Comparison of ENCODE assay signal across 12 cellular contexts in the genomic region with DNA sequence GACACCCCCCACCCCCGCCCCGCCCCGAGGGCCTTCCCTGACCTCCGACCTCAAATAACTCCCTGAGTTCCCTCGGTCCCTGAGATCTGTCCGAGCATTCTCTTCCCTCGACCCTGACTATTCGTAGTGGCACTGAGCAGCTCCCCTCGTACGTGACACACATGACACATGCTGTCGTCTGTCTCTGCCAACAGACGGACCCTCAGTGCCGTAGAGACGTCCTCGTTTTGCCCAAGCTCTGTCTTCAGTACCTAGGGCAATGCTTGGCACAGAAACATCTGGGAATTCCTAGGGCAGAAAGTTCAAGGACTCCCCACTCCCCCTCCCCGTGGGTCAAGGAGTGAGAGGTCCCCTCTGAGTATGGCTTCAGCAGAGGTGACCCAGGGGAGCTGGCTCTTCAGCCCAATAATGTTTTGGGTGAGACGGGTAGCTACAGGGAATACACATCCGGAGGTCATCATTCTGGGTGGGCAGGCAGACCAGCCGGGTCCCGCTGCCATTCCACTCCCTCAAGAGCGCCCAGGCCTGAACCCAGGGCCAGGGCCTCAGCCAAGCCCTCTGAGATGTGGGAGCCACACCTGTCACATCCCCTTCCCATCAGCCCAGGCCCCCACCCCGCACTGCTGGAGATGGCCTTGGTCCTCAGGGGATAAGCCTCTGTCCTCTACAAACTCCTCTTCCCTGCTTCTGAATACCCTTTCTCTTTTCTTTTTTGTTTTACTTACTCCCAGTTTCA. TPM values are rescaled to one million over a fixed set of nuclear protein-coding genes. Genes with fewer than 3 reads are reported as not detected.
DNase-seq lines count a peak whose midpoint lies in the region; ATAC-seq and FAIRE-seq lines count a peak whose summit lies in the region.
"Had no signal": no experiment of that assay in that cellular context is flagged by ENCODE, and none has a peak within 500 bp of the region (broad histone marks: within the 10 kb centered on the region; RNA-seq: fewer than 3 reads in every experiment).

No MANE protein-coding gene starts in this region.

- H3K9me3 ChIP-seq in CD4-positive, alpha-beta memory T cell (ENCODE audit: control insufficient read depth in 1 of 2, low read length in 2 of 2): no peaks in the 10 kb centered on the region
- H3K9me3 ChIP-seq in T-helper 17 cell (ENCODE audit: control insufficient read depth, low read length, poor library complexity, severe bottlenecking): no peaks in the 10 kb centered on the region
- H3K9me3 ChIP-seq: mucosa of descending colon had no signal

- H3K36me3 Mint-ChIP-seq in CD4-positive, alpha-beta memory T cell: no peaks in the 10 kb centered on the region
- H3K36me3 Mint-ChIP-seq in T-helper 17 cell (ENCODE audit: low read depth): peaks cover 8% of the 10 kb centered on the region

- H3K27ac ChIP-seq in CD4-positive, alpha-beta memory T cell (ENCODE audit: low read depth, low read length): no peak overlapping the region
- H3K27ac ChIP-seq: SK-N-MC had no signal

- H3K27me3 ChIP-seq in CD4-positive, alpha-beta memory T cell (ENCODE audit: insufficient read depth, low read length): peaks cover 9% of the 10 kb centered on the region

- H3K9me3 Mint-ChIP-seq in CD4-positive, alpha-beta memory T cell: peaks cover 0 to 2% (median 0%) of the 10 kb centered on the region in 8 donors

- no peak for FAIRE-seq in urothelium cell line (lab: Jason Lieb, UNC)

- H3K4me1 Mint-ChIP-seq in CD4-positive, alpha-beta memory T cell: peaks cover 2 to 5% (median 3%) of the 10 kb centered on the region in 4 donors
- peaks cover 8% of the 10 kb centered on the region for H3K4me1 Mint-ChIP-seq in T-helper 17 cell

- no peak for DNase-seq in CD4-positive, alpha-beta memory T cell
- no peak for DNase-seq in T-helper 17 cell
- no peak for DNase-seq in left lobe of liver (ENCODE audit: low spot score)
- DNase-seq in urothelium cell line (ENCODE audit: low spot score): no peak
- no peak for DNase-seq in NAMALWA (ENCODE audit: low spot score)
- DNase-seq: foreskin fibroblast, Kasumi-1, NCI-H446 had no signal

- CTCF ChIA-PET in CD4-positive, alpha-beta memory T cell (lab: Charles Lee; ENCODE audit: partially characterized antibody): no interaction called here

- ATAC-seq in T-helper 17 cell (no peak), left lobe of liver (peak; percentile 14), GM18907 (IDR thresholded peaks at IDR 0.05; ENCODE audit: unreplicated experiment) (no peak)

- POLR2A ChIA-PET in CD4-positive, alpha-beta memory T cell (lab: Charles Lee; ENCODE audit: partially characterized antibody): no interaction called here

- peak overlapping the region; percentile 58 to 84 (median 75) for H3K4me3 Mint-ChIP-seq in CD4-positive, alpha-beta memory T cell
- peak overlapping the region; percentile 84 for H3K4me3 Mint-ChIP-seq in T-helper 17 cell

- intact Hi-C loops in CD4-positive, alpha-beta memory T cell (cut with micrococcal nuclease): no loop called here

- H3K27ac Mint-ChIP-seq in CD4-positive, alpha-beta memory T cell: peak overlapping the region in 1 of 7 donors; percentile 42
- no peak overlapping the region for H3K27ac Mint-ChIP-seq in T-helper 17 cell

- no peaks in the 10 kb centered on the region for H3K4me1 ChIP-seq in CD4-positive, alpha-beta memory T cell (ENCODE audit: insufficient read depth, low read length)

- H3K4me3 ChIP-seq in CD4-positive, alpha-beta memory T cell (ENCODE audit: low read length in 2 of 2): no peak overlapping the region
- H3K4me3 ChIP-seq: mucosa of descending colon, SK-N-MC had no signal

- H3K27me3 Mint-ChIP-seq in CD4-positive, alpha-beta memory T cell: peaks cover 28 to 35% of the 10 kb centered on the region in 2 donors
- peaks cover 32% of the 10 kb centered on the region for H3K27me3 Mint-ChIP-seq in T-helper 17 cell

- H3K36me3 ChIP-seq in CD4-positive, alpha-beta memory T cell (ENCODE audit: insufficient read depth, low read length): no peaks in the 10 kb centered on the region

RNA-seq across cellular contexts. Expression of gene FADS6, which starts 0.7 kb away (rescaled TPM):
- total RNA-seq in CD4-positive, alpha-beta memory T cell: not detected
- not detected for polyA plus RNA-seq in CD4-positive, alpha-beta memory T cell
- total RNA-seq in T-helper 17 cell (not detected), left lobe of liver (1.8 TPM)
- total RNA-seq: activated CD8-positive, alpha-beta memory T cell treated with anti-CD3 and anti-CD28 coated beads for 36 hours had no signal

RNA-seq across cellular contexts. Expression of gene FDXR, which starts 21.3 kb away (rescaled TPM):
- 10 to 100 TPM; 16.6 to 21.8 TPM for total RNA-seq in CD4-positive, alpha-beta memory T cell
- 1 to 10 TPM; 2.7 to 4.6 TPM for polyA plus RNA-seq in CD4-positive, alpha-beta memory T cell
- 1 to 10 TPM; 4.5 to 8.7 TPM for total RNA-seq in T-helper 17 cell
- total RNA-seq in left lobe of liver: 10.0 TPM

RNA-seq across cellular contexts. Expression of gene USH1G, which starts 29.0 kb away (rescaled TPM):
- total RNA-seq in CD4-positive, alpha-beta memory T cell: not detected
- not detected for polyA plus RNA-seq in CD4-positive, alpha-beta memory T cell
- not detected for total RNA-seq in T-helper 17 cell
- total RNA-seq in left lobe of liver: not detected
- total RNA-seq: activated CD8-positive, alpha-beta memory T cell treated with anti-CD3 and anti-CD28 coated beads for 36 hours; mucosa of descending colon had no signal

RNA-seq across cellular contexts. Expression of gene OTOP2, which starts 30.0 kb away (rescaled TPM):
- total RNA-seq in CD4-positive, alpha-beta memory T cell: not detected
- not detected for polyA plus RNA-seq in CD4-positive, alpha-beta memory T cell
- total RNA-seq in T-helper 17 cell (not detected), left lobe of liver (not detected)
- total RNA-seq: activated CD8-positive, alpha-beta memory T cell treated with anti-CD3 and anti-CD28 coated beads for 36 hours had no signal

RNA-seq across cellular contexts. Expression of gene GRIN2C, which starts 34.4 kb away (rescaled TPM):
- total RNA-seq in CD4-positive, alpha-beta memory T cell: under 1 TPM in 1 of 2 experiments, not detected in 1; 0.09 TPM
- polyA plus RNA-seq in CD4-positive, alpha-beta memory T cell: not detected
- not detected for total RNA-seq in T-helper 17 cell
- total RNA-seq in left lobe of liver: not detected
- total RNA-seq: activated CD8-positive, alpha-beta memory T cell treated with anti-CD3 and anti-CD28 coated beads for 36 hours had no signal
